In genomic region chr6:36829919-36830544, GRCh38 we compare ENCODE assay signal across 9 cellular contexts. TPM values are rescaled to one million over a fixed set of nuclear protein-coding genes. Genes with fewer than 3 reads are reported as not detected.
DNase-seq lines count a peak whose midpoint lies in the region; ATAC-seq and TF ChIP-seq lines count a peak whose summit lies in the region.
"Had no signal": no experiment of that assay in that cellular context is flagged by ENCODE, and none has a peak within 500 bp of the region (broad histone marks: within the 10 kb centered on the region; RNA-seq: fewer than 3 reads in every experiment).

No MANE protein-coding gene starts in this region.

- peaks cover 21 to 24% of the 10 kb centered on the region in 2 donors for H3K27me3 Mint-ChIP-seq in stimulated activated naive B cell treated with anti-CD40 and anti-IgM and Interleukin-4, amounts not matched to agents 10 μg/mL and 1 μg/mL and 100 μg/mL, for 72 hours
- no peaks in the 10 kb centered on the region for H3K27me3 Mint-ChIP-seq in CD4-positive, alpha-beta T cell
- H3K27me3 Mint-ChIP-seq: activated naive CD8-positive, alpha-beta T cell had no signal

- peaks cover 3% of the 10 kb centered on the region in 2 donors for H3K9me3 Mint-ChIP-seq in stimulated activated naive B cell treated with anti-CD40 and anti-IgM and Interleukin-4, amounts not matched to agents 10 μg/mL and 1 μg/mL and 100 μg/mL, for 72 hours
- no peaks in the 10 kb centered on the region for H3K9me3 Mint-ChIP-seq in CD4-positive, alpha-beta T cell

- no peak overlapping the region for H3K27ac ChIP-seq in CD4-positive, alpha-beta T cell (ENCODE audit: low read depth, low read length)

- peak overlapping the region; percentile 21 for H3K27ac Mint-ChIP-seq in stimulated activated naive B cell treated with anti-CD40 and anti-IgM and Interleukin-4, amounts not matched to agents 10 μg/mL and 1 μg/mL and 100 μg/mL, for 72 hours
- no peak overlapping the region for H3K27ac Mint-ChIP-seq in CD4-positive, alpha-beta T cell
- H3K27ac Mint-ChIP-seq: activated naive CD8-positive, alpha-beta T cell had no signal

- no peak overlapping the region for H3K4me3 Mint-ChIP-seq in stimulated activated naive B cell treated with anti-CD40 and anti-IgM and Interleukin-4, amounts not matched to agents 10 μg/mL and 1 μg/mL and 100 μg/mL, for 72 hours
- H3K4me3 Mint-ChIP-seq in CD4-positive, alpha-beta T cell: no peak overlapping the region
- H3K4me3 Mint-ChIP-seq: activated naive CD8-positive, alpha-beta T cell had no signal

- peaks cover 5 to 8% of the 10 kb centered on the region in 2 donors for H3K4me1 Mint-ChIP-seq in stimulated activated naive B cell treated with anti-CD40 and anti-IgM and Interleukin-4, amounts not matched to agents 10 μg/mL and 1 μg/mL and 100 μg/mL, for 72 hours
- peaks cover 6% of the 10 kb centered on the region for H3K4me1 Mint-ChIP-seq in CD4-positive, alpha-beta T cell (ENCODE audit: low read depth)

- CTCF ChIA-PET in CD4-positive, alpha-beta T cell (lab: Charles Lee): no interaction called here

- no peak for TF ChIP-seq CTCF in CD4-positive, alpha-beta T cell (IDR thresholded peaks at IDR 0.05)

- no peaks in the 10 kb centered on the region for H3K9me3 ChIP-seq in CD4-positive, alpha-beta T cell (ENCODE audit: control insufficient read depth, low read length)

- intact Hi-C loops in CD4-positive, alpha-beta T cell (cut with DNase I, micrococcal nuclease): no loop called here

- H3K36me3 Mint-ChIP-seq in stimulated activated naive B cell treated with anti-CD40 and anti-IgM and Interleukin-4, amounts not matched to agents 10 μg/mL and 1 μg/mL and 100 μg/mL, for 72 hours: no peaks in the 10 kb centered on the region
- H3K36me3 Mint-ChIP-seq in CD4-positive, alpha-beta T cell (ENCODE audit: low read depth): no peaks in the 10 kb centered on the region
- H3K36me3 Mint-ChIP-seq: activated naive CD8-positive, alpha-beta T cell had no signal

- DNase-seq in HuH-7.5 (ENCODE audit: low spot score) (peak; percentile 61), anterior cingulate cortex (lab: John Stamatoyannopoulos, UW) (peak in 45 of 58 donors; percentile 8 to 71 (median 38)), hippocampal formation (lab: John Stamatoyannopoulos, UW) (peak; percentile 20 to 46), GM19238 (ENCODE audit: insufficient read length, low spot score) (no peak), putamen (ENCODE audit: low spot score) (no peak), MV-4-11 (lab: John Stamatoyannopoulos, UW) (no peak)
- no peak for DNase-seq in stimulated activated naive B cell treated with anti-CD40 and anti-IgM and Interleukin-4, amounts not matched to agents 10 μg/mL and 1 μg/mL and 100 μg/mL, for 72 hours
- no peak for DNase-seq in CD4-positive, alpha-beta T cell

- no peaks in the 10 kb centered on the region for H3K27me3 ChIP-seq in CD4-positive, alpha-beta T cell (ENCODE audit: control insufficient read depth, insufficient read depth, low read length)

- POLR2A ChIA-PET in CD4-positive, alpha-beta T cell (lab: Charles Lee): no interaction called here

- ATAC-seq in stimulated activated naive B cell treated with anti-CD40 and anti-IgM and Interleukin-4, amounts not matched to agents 10 μg/mL and 1 μg/mL and 100 μg/mL, for 72 hours (replicated peaks): peak in 1 of 2 donors; percentile 25
- no peak for ATAC-seq in CD4-positive, alpha-beta T cell (ENCODE audit: poor library complexity)

RNA-seq across cellular contexts. Expression of gene CPNE5, which starts 9.2 kb away (rescaled TPM):
- total RNA-seq in CD4-positive, alpha-beta T cell: under 1 TPM; 0.19 to 0.28 TPM

RNA-seq across cellular contexts. Expression of gene PPIL1, which starts 44.6 kb away (rescaled TPM):
- 1 to 10 TPM; 1.8 to 2.2 TPM for total RNA-seq in CD4-positive, alpha-beta T cell

RNA-seq across cellular contexts. Expression of gene C6orf89, which starts 55.7 kb away (rescaled TPM):
- total RNA-seq in CD4-positive, alpha-beta T cell: 10 to 100 TPM; 23.7 to 24.0 TPM

Comparison
In these comparisons a context has a peak if more than half of its experiments do, and no peak if none do; other contexts are left out.
1. DNase-seq: peak in HuH-7.5 (single experiment), anterior cingulate cortex (45 of 58) and hippocampal formation (2 of 2); none in stimulated activated naive B cell treated with anti-CD40 and anti-IgM and Interleukin-4, amounts not matched to agents 10 μg/mL and 1 μg/mL and 100 μg/mL, for 72 hours (single experiment), GM19238 (single experiment), putamen (single experiment), CD4-positive, alpha-beta T cell (0 of 10) and MV-4-11 (single experiment).